ENCODE assay signal across 8 cellular contexts in the genomic region with DNA sequence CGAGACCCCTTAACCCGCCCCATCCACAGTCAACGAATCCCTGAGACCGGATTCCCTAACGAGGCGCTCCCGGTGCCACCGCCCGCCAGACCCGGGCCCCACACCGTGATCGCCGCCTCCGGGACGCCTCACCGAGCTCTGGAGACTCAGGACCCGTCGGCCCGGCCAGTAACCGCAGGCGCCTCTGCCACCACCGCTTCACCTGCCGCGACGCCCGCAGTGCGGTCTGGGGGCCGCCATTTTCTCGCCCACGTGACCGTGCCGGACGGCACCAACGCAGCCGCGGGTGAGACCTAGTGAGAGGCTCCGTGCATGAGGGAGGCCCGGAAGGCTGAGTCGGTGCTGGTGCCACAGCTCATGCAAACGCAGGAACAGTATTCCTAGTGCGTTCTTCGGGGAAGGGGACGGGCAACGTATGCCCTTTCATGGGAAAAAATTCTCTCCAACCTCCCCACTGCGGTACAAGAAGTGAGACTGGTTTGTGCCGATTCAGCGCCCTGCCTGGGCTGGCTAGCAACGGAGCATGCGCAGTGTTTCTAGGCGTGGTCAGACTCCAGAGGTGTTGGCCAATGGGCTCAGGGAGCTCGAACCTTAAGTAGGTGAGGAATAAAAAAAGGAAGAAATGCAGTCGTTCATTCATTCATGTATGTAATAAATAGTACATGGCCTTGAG. TPM values are rescaled to one million over a fixed set of nuclear protein-coding genes. Genes with fewer than 3 reads are reported as not detected.
DNase-seq lines count a peak whose midpoint lies in the region; ATAC-seq and TF ChIP-seq lines count a peak whose summit lies in the region.

Gene DOHH, minus strand, starts transcription at position 246 of the 673 bp plus-strand sequence. CDS start 3,860 bp downstream, outside the sequence.

- no peaks in the 10 kb centered on the region for H3K9me3 Mint-ChIP-seq in WTC11
- H3K9me3 Mint-ChIP-seq in immature natural killer cell = peaks cover 0 to 1% (median 0%) of the 10 kb centered on the region in 6 donors

- DNase-seq in AG04449 (ENCODE audit: low read depth, low spot score) = peak; percentile 78
- peak; percentile 92 for DNase-seq in NCI-H226
- peak; percentile 96 for DNase-seq in WTC11 (ENCODE audit: low spot score)
- peak; percentile 98 for DNase-seq in cardiac fibroblast (ENCODE audit: low read depth in 2 of 2)
- peak; percentile 93 to 95 (median 95) for DNase-seq in immature natural killer cell
- peak; percentile 95 for DNase-seq in smooth muscle cell of the brain vasculature (ENCODE audit: low read depth, low spot score)

- no peak for TF ChIP-seq CTCF in AG04449 (IDR thresholded peaks at IDR 0.05; ENCODE audit: insufficient read depth, low read length, missing control alignments)
- TF ChIP-seq CTCF in WTC11 (IDR thresholded peaks at IDR 0.05) = no peak
- TF ChIP-seq CTCF in cardiac fibroblast (IDR thresholded peaks at IDR 0.05; ENCODE audit: low read depth, low read length) = no peak

- H3K27me3 Mint-ChIP-seq in WTC11 (ENCODE audit: low read depth) (no peaks in the 10 kb centered on the region), immature natural killer cell (ENCODE audit: low read depth in 3 of 3) (peaks cover 19 to 22% (median 20%) of the 10 kb centered on the region in 3 donors)

- H3K4me1 Mint-ChIP-seq in WTC11 (peaks cover 16% of the 10 kb centered on the region), immature natural killer cell (peaks cover 25 to 30% of the 10 kb centered on the region in 2 donors)

- CTCF ChIA-PET in AG04449 (lab: Yijun Ruan, JAX) (interaction anchor here (1.2 to 2.7 kb wide), 4 partner anchors 14 to 195 kb away, joined by 5 to 11 read pairs (median 8); no protein-coding TSS in a partner anchor), WTC11 (lab: Charles Lee) (interaction anchor here (0.6 to 2.3 kb wide), 11 partner anchors 9 to 852 kb away, joined by 3 to 23 read pairs (median 3); no protein-coding TSS in a partner anchor)

- H3K36me3 Mint-ChIP-seq in WTC11 = peaks cover 22% of the 10 kb centered on the region
- peaks cover 0 to 8% (median 0%) of the 10 kb centered on the region in 3 donors for H3K36me3 Mint-ChIP-seq in immature natural killer cell

- peak; percentile 77 for ATAC-seq in GM18907 (IDR thresholded peaks at IDR 0.05; ENCODE audit: unreplicated experiment)
- ATAC-seq in HG03159 (IDR thresholded peaks at IDR 0.05; ENCODE audit: unreplicated experiment) = peak; percentile 78
- ATAC-seq in WTC11 = peak; percentile 88

- H3K4me3 ChIP-seq in AG04449 (ENCODE audit: low read depth, low read length) (peak within 1 kb of the TSS; percentile 90), cardiac fibroblast (replicated peaks in 1 of 2; ENCODE audit: low read depth in 2 of 2, low read length in 2 of 2) (peak within 1 kb of the TSS; percentile 76 to 96)

- H3K27ac Mint-ChIP-seq in WTC11 (peak within 1 kb of the TSS; percentile 97), immature natural killer cell (peak within 1 kb of the TSS; percentile 96 to 99 (median 98))

- H3K4me3 Mint-ChIP-seq in WTC11 (peak within 1 kb of the TSS; percentile 91), immature natural killer cell (peak within 1 kb of the TSS; percentile 86 to 96 (median 92))

- POLR2A ChIA-PET in AG04449 (lab: Yijun Ruan, JAX) (interaction anchor here (0.5 to 0.6 kb wide), 4 partner anchors 15 to 441 kb away, joined by 3 to 4 read pairs (median 3); no protein-coding TSS in a partner anchor), WTC11 (lab: Charles Lee) (no interaction called here)

TF ChIP-seq in WTC11, 78 proteins besides CTCF, POLR2A, EP300 and RAD21 (continues in another document):
- TF ChIP-seq, protein P1, sequence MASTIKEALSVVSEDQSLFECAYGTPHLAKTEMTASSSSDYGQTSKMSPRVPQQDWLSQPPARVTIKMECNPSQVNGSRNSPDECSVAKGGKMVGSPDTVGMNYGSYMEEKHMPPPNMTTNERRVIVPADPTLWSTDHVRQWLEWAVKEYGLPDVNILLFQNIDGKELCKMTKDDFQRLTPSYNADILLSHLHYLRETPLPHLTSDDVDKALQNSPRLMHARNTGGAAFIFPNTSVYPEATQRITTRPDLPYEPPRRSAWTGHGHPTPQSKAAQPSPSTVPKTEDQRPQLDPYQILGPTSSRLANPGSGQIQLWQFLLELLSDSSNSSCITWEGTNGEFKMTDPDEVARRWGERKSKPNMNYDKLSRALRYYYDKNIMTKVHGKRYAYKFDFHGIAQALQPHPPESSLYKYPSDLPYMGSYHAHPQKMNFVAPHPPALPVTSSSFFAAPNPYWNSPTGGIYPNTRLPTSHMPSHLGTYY (CRISPR knock-in tag; IDR thresholded peaks at IDR 0.05) = no peak
- TF ChIP-seq JUN (CRISPR knock-in tag; IDR thresholded peaks at IDR 0.05) = no peak
- TF ChIP-seq CBFB (CRISPR knock-in tag; IDR thresholded peaks at IDR 0.05; ENCODE audit: low read depth) = no peak
- no peak for TF ChIP-seq ZNF532 (CRISPR knock-in tag; IDR thresholded peaks at IDR 0.05; ENCODE audit: borderline replicate concordance)
- no peak for TF ChIP-seq NR3C1 (CRISPR knock-in tag; conservative IDR thresholded peaks at IDR 0.05; ENCODE audit: low read depth)
- no peak for TF ChIP-seq TP53 (CRISPR knock-in tag; IDR thresholded peaks at IDR 0.05)
- TF ChIP-seq FOXJ3 (CRISPR knock-in tag; IDR thresholded peaks at IDR 0.05; ENCODE audit: borderline replicate concordance) = no peak
- no peak for TF ChIP-seq ZNF317 (CRISPR knock-in tag; IDR thresholded peaks at IDR 0.05; ENCODE audit: borderline replicate concordance, low read depth)
- TF ChIP-seq ESRRA (CRISPR knock-in tag; IDR thresholded peaks at IDR 0.05; ENCODE audit: borderline replicate concordance) = no peak
- TF ChIP-seq TEAD1 (CRISPR knock-in tag; IDR thresholded peaks at IDR 0.05) = peak; percentile 76
- no peak for TF ChIP-seq ZNF423 (CRISPR knock-in tag; IDR thresholded peaks at IDR 0.05)
- no peak for TF ChIP-seq NR2C2 (CRISPR knock-in tag; IDR thresholded peaks at IDR 0.05)
- TF ChIP-seq PRRX2 (CRISPR knock-in tag; IDR thresholded peaks at IDR 0.05) = no peak
- TF ChIP-seq, protein P2, sequence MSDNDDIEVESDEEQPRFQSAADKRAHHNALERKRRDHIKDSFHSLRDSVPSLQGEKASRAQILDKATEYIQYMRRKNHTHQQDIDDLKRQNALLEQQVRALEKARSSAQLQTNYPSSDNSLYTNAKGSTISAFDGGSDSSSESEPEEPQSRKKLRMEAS (CRISPR knock-in tag; IDR thresholded peaks at IDR 0.05) = peak; percentile 92
- no peak for TF ChIP-seq JAZF1 (CRISPR knock-in tag; IDR thresholded peaks at IDR 0.05)
- TF ChIP-seq, protein P3, sequence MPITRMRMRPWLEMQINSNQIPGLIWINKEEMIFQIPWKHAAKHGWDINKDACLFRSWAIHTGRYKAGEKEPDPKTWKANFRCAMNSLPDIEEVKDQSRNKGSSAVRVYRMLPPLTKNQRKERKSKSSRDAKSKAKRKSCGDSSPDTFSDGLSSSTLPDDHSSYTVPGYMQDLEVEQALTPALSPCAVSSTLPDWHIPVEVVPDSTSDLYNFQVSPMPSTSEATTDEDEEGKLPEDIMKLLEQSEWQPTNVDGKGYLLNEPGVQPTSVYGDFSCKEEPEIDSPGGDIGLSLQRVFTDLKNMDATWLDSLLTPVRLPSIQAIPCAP (CRISPR knock-in tag; IDR thresholded peaks at IDR 0.05) = no peak

RNA-seq across cellular contexts. Expression of gene DOHH, which starts in this region (rescaled TPM):
- 16.9 to 22.2 TPM (median 18.3 TPM) in 3 replicates for total RNA-seq in WTC11 (2021)
- 10 to 100 TPM in 1 of 3 donors, 1 to 10 TPM in 2; 6.8 to 18.4 (median 9.1) TPM for polyA plus RNA-seq in immature natural killer cell

Comparison
In these comparisons a context has a peak if more than half of its experiments do, and no peak if none do; other contexts are left out.
1. Peak in every context shown above with its lines: DNase-seq, ATAC-seq and H3K4me3 ChIP-seq.